20 cellular contexts compared by ENCODE assay signal in the genomic region with DNA sequence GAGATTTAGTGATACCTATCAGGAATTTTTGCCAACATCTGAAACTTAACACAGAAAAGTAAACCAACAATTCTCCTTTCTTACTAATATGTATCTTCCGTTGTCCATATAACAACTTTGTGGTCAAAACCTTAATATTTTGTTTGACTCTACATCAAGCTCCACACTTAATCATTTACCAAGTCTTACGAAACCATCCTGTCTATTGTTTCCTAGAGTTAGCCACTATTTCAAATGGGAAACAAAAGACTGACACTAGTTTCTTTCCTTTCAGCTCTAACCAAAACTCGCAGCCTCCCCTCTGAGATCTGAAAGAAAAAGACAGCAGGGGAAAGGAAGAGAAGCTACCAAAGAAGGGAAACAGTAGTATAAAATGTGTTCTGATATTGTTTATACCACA. TPM values are rescaled to one million over a fixed set of nuclear protein-coding genes. Genes with fewer than 3 reads are reported as not detected.
A peak's percentile ranks its signal among the peaks of the same experiment; 100 is the strongest.
DNase-seq lines count a peak whose midpoint lies in the region; ATAC-seq and TF ChIP-seq lines count a peak whose summit lies in the region.
"Had no signal": no experiment of that assay in that cellular context is flagged by ENCODE, and none has a peak within 500 bp of the region (broad histone marks: within the 10 kb centered on the region; RNA-seq: fewer than 3 reads in every experiment).

No MANE protein-coding gene starts in this region.

- CTCF ChIA-PET in activated CD8-positive, alpha-beta memory T cell treated with anti-CD3 and anti-CD28 coated beads, Interleukin-2, amount 10 ng/mL, durations not matched to agents 7 days and 5 days (lab: Charles Lee) = no interaction called here

- H3K9ac ChIP-seq in BLaER1 treated with 17β-estradiol and CSF1 and Interleukin-3, amounts not matched to agents 10 nM and 100 nM = no peak overlapping the region
- H3K9ac ChIP-seq: parathyroid adenoma had no signal

- no peaks in the 10 kb centered on the region for H3K9me3 Mint-ChIP-seq in endothelial cell (ENCODE audit: unreplicated experiment)
- H3K9me3 Mint-ChIP-seq in activated CD8-positive, alpha-beta memory T cell treated with anti-CD3 and anti-CD28 coated beads, Interleukin-2, amount 10 ng/mL, durations not matched to agents 7 days and 5 days (ENCODE audit: low read depth) = no peaks in the 10 kb centered on the region
- H3K9me3 Mint-ChIP-seq: IgD-negative memory B cell, type B pancreatic cell had no signal

- H3K27me3 ChIP-seq in BLaER1 treated with 17β-estradiol and CSF1 and Interleukin-3, amounts not matched to agents 10 nM and 100 nM = peaks cover 0 to 25% (median 9%) of the 10 kb centered on the region in 11 experiments; a peak in 9 of 22 replicates
- H3K27me3 ChIP-seq: body of pancreas, left lung, SJSA1 had no signal

- no peak for TF ChIP-seq CTCF in endothelial cell (IDR thresholded peaks at IDR 0.05; ENCODE audit: unreplicated experiment)

- no peaks in the 10 kb centered on the region for H3K36me3 ChIP-seq in BLaER1 treated with 17β-estradiol and CSF1 and Interleukin-3, amounts not matched to agents 10 nM and 100 nM
- H3K36me3 ChIP-seq: left lung, SJSA1 had no signal

- H3K27ac Mint-ChIP-seq in endothelial cell (ENCODE audit: unreplicated experiment) = no peak overlapping the region
- H3K27ac Mint-ChIP-seq in activated CD8-positive, alpha-beta memory T cell treated with anti-CD3 and anti-CD28 coated beads, Interleukin-2, amount 10 ng/mL, durations not matched to agents 7 days and 5 days = no peak overlapping the region
- H3K27ac Mint-ChIP-seq: IgD-negative memory B cell, type B pancreatic cell had no signal

- ATAC-seq in GM19467 (IDR thresholded peaks at IDR 0.05; ENCODE audit: unreplicated experiment) (peak; percentile 64), HG03558 (IDR thresholded peaks at IDR 0.05; ENCODE audit: extremely low read depth, unreplicated experiment) (peak; percentile 49)
- no peak for ATAC-seq in activated CD8-positive, alpha-beta memory T cell treated with anti-CD3 and anti-CD28 coated beads, Interleukin-2, amount 10 ng/mL, durations not matched to agents 7 days and 5 days
- ATAC-seq: body of pancreas, left lung had no signal

- no peaks in the 10 kb centered on the region for H4K20me1 ChIP-seq in BLaER1 treated with 17β-estradiol and CSF1 and Interleukin-3, amounts not matched to agents 10 nM and 100 nM

- H3K27ac ChIP-seq in BLaER1 treated with 17β-estradiol and CSF1 and Interleukin-3, amounts not matched to agents 10 nM and 100 nM = peak overlapping the region in 1 of 11 experiments; percentile 37; a peak in 1 of 22 replicates
- peak overlapping the region; percentile 26 for H3K27ac ChIP-seq in epithelial cell of prostate
- H3K27ac ChIP-seq: body of pancreas, left lung, parathyroid adenoma, SJSA1, skin epidermis had no signal

- H3K36me3 Mint-ChIP-seq in endothelial cell (ENCODE audit: low read depth, unreplicated experiment) = no peaks in the 10 kb centered on the region
- no peaks in the 10 kb centered on the region for H3K36me3 Mint-ChIP-seq in activated CD8-positive, alpha-beta memory T cell treated with anti-CD3 and anti-CD28 coated beads, Interleukin-2, amount 10 ng/mL, durations not matched to agents 7 days and 5 days
- H3K36me3 Mint-ChIP-seq: type B pancreatic cell had no signal

- H3K4me3 Mint-ChIP-seq in endothelial cell (ENCODE audit: unreplicated experiment) = no peak overlapping the region
- no peak overlapping the region for H3K4me3 Mint-ChIP-seq in activated CD8-positive, alpha-beta memory T cell treated with anti-CD3 and anti-CD28 coated beads, Interleukin-2, amount 10 ng/mL, durations not matched to agents 7 days and 5 days
- H3K4me3 Mint-ChIP-seq: IgD-negative memory B cell, type B pancreatic cell had no signal

- no peak overlapping the region for H3K4me3 ChIP-seq in BLaER1 treated with 17β-estradiol and CSF1 and Interleukin-3, amounts not matched to agents 10 nM and 100 nM
- H3K4me3 ChIP-seq: body of pancreas, left lung, SJSA1, skin epidermis had no signal

- H3K4me2 ChIP-seq in BLaER1 treated with 17β-estradiol and CSF1 and Interleukin-3, amounts not matched to agents 10 nM and 100 nM = peak overlapping the region in 6 of 11 experiments; percentile 22 to 70 (median 46); a peak in 10 of 22 replicates

- H3K9me3 ChIP-seq in BLaER1 treated with 17β-estradiol and CSF1 and Interleukin-3, amounts not matched to agents 10 nM and 100 nM (replicated peaks in 1 of 11) = 0 out of 22 replicates have a peak, but pooled peaks cover 0 to 4% (median 0%) of the 10 kb centered on the region in 11 experiments
- H3K9me3 ChIP-seq: body of pancreas, left lung, SJSA1 had no signal

- no peaks in the 10 kb centered on the region for H3K27me3 Mint-ChIP-seq in endothelial cell (ENCODE audit: unreplicated experiment)
- peaks cover 9% of the 10 kb centered on the region for H3K27me3 Mint-ChIP-seq in activated CD8-positive, alpha-beta memory T cell treated with anti-CD3 and anti-CD28 coated beads, Interleukin-2, amount 10 ng/mL, durations not matched to agents 7 days and 5 days
- H3K27me3 Mint-ChIP-seq: type B pancreatic cell had no signal

- H3K4me1 Mint-ChIP-seq in endothelial cell (ENCODE audit: unreplicated experiment) = peaks cover 5% of the 10 kb centered on the region
- H3K4me1 Mint-ChIP-seq in activated CD8-positive, alpha-beta memory T cell treated with anti-CD3 and anti-CD28 coated beads, Interleukin-2, amount 10 ng/mL, durations not matched to agents 7 days and 5 days = no peaks in the 10 kb centered on the region
- H3K4me1 Mint-ChIP-seq: IgD-negative memory B cell had no signal

- no peak for DNase-seq in epithelial cell of prostate (ENCODE audit: low read depth, low spot score)
- no peak for DNase-seq in endothelial cell (ENCODE audit: low spot score)
- DNase-seq in NCI-H1694 (lab: John Stamatoyannopoulos, UW) = no peak
- no peak for DNase-seq in activated CD8-positive, alpha-beta memory T cell treated with anti-CD3 and anti-CD28 coated beads, Interleukin-2, amount 10 ng/mL, durations not matched to agents 7 days and 5 days
- DNase-seq in NCI-H146 (lab: John Stamatoyannopoulos, UW) = no peak
- DNase-seq: activated CD4-positive, alpha-beta T cell treated with anti-CD3 and anti-CD28 coated beads for 1 hour; activated CD8-positive, alpha-beta memory T cell treated with anti-CD3 and anti-CD28 coated beads, Interleukin-2, amount 50 U/mL, for 48 hours; activated naive CD4-positive, alpha-beta T cell treated with anti-CD3 and anti-CD28 coated beads, Interleukin-2, amount 50 U/mL, for 16 hours; body of pancreas; hypothalamus; left lung; NK-92 treated with Interleukin-12 subunit alpha and Interleukin-12 subunit beta, amount 100 ng/mL, for 24 hours had no signal

- peaks cover 3 to 19% (median 9%) of the 10 kb centered on the region in 10 experiments; a peak in 19 of 20 replicates for H3K4me1 ChIP-seq in BLaER1 treated with 17β-estradiol and CSF1 and Interleukin-3, amounts not matched to agents 10 nM and 100 nM
- H3K4me1 ChIP-seq: body of pancreas, left lung, parathyroid adenoma had no signal

RNA-seq across cellular contexts. Expression of a gene that starts 26.5 kb away (rescaled TPM):
- 15.8 TPM for total RNA-seq in endothelial cell (ENCODE audit: unreplicated experiment)
- 10 to 100 TPM; 15.7 to 19.2 TPM for total RNA-seq in activated CD8-positive, alpha-beta memory T cell treated with anti-CD3 and anti-CD28 coated beads, Interleukin-2, amount 10 ng/mL, durations not matched to agents 7 days and 5 days

RNA-seq across cellular contexts. Expression of a gene that starts 40.6 kb away (rescaled TPM):
- total RNA-seq in endothelial cell (ENCODE audit: unreplicated experiment) = 815 TPM
- total RNA-seq in activated CD8-positive, alpha-beta memory T cell treated with anti-CD3 and anti-CD28 coated beads, Interleukin-2, amount 10 ng/mL, durations not matched to agents 7 days and 5 days = 10 to 100 TPM; 21.9 to 33.5 TPM

Comparison
In these comparisons a context has a peak if more than half of its experiments do, and no peak if none do; other contexts are left out.
1. RNA of a gene that starts 40.6 kb away (total RNA-seq): 815 TPM in endothelial cell (single experiment); 21.9 to 33.5 TPM in activated CD8-positive, alpha-beta memory T cell treated with anti-CD3 and anti-CD28 coated beads, Interleukin-2, amount 10 ng/mL, durations not matched to agents 7 days and 5 days; every median in the first group is over 10 times any median in the second.